ENCODE assay signal across 15 cellular contexts in genomic region chr9:134458111-134458845, GRCh38.
A peak's percentile ranks its signal among the peaks of the same experiment; 100 is the strongest.
DNase-seq lines count a peak whose midpoint lies in the region; ATAC-seq and TF ChIP-seq lines count a peak whose summit lies in the region.
"Had no signal": no experiment of that assay in that cellular context is flagged by ENCODE, and none has a peak within 500 bp of the region (broad histone marks: within the 10 kb centered on the region; RNA-seq: fewer than 3 reads in every experiment).

No MANE protein-coding gene starts in this region.

- H3K4me1 ChIP-seq in esophagus muscularis mucosa, result peaks cover 30 to 53% (median 41%) of the 10 kb centered on the region in 4 donors

- peak overlapping the region; percentile 41 for H3K27ac Mint-ChIP-seq in activated naive CD8-positive, alpha-beta T cell
- no peak overlapping the region for H3K27ac Mint-ChIP-seq in activated naive CD8-positive, alpha-beta T cell treated with anti-CD3 and anti-CD28 coated beads for 36 hours
- H3K27ac Mint-ChIP-seq in nephron, result peak overlapping the region; percentile 91 to 98 (median 93)

- TF ChIP-seq EP300 in esophagus muscularis mucosa (IDR thresholded peaks at IDR 0.05), result no peak

- WGBS in esophagus muscularis mucosa, result 82% methylated on average over 10 of the region's 19 CpGs

- H3K4me3 ChIP-seq in esophagus muscularis mucosa, result no peak overlapping the region
- H3K4me3 ChIP-seq: gastrocnemius medialis had no signal

- no peaks in the 10 kb centered on the region for H3K36me3 Mint-ChIP-seq in activated naive CD8-positive, alpha-beta T cell
- H3K36me3 Mint-ChIP-seq in activated naive CD8-positive, alpha-beta T cell treated with anti-CD3 and anti-CD28 coated beads for 36 hours, result no peaks in the 10 kb centered on the region
- no peaks in the 10 kb centered on the region for H3K36me3 Mint-ChIP-seq in nephron (ENCODE audit: low read depth)

- intact Hi-C loops in esophagus muscularis mucosa (cut with DNase I), result loop anchor here (5.0 kb wide), 1 partner anchor 184 kb away; the partner anchor contains the start of gene COL5A1

- H3K4me1 Mint-ChIP-seq in activated naive CD8-positive, alpha-beta T cell (ENCODE audit: low read depth), result peaks cover 13% of the 10 kb centered on the region
- peaks cover 20% of the 10 kb centered on the region for H3K4me1 Mint-ChIP-seq in activated naive CD8-positive, alpha-beta T cell treated with anti-CD3 and anti-CD28 coated beads for 36 hours
- peaks cover 18% of the 10 kb centered on the region for H3K4me1 Mint-ChIP-seq in nephron

- TF ChIP-seq CTCF in esophagus muscularis mucosa (IDR thresholded peaks at IDR 0.05), result no peak
- no peak for TF ChIP-seq CTCF in nephron (IDR thresholded peaks at IDR 0.05; ENCODE audit: unreplicated experiment in 3 of 3)

- ATAC-seq in HG03521 (IDR thresholded peaks at IDR 0.05; ENCODE audit: unreplicated experiment) (no peak), HG03354 (IDR thresholded peaks at IDR 0.05; ENCODE audit: poor library complexity, severe bottlenecking, unreplicated experiment) (no peak), HG02870 (IDR thresholded peaks at IDR 0.05; ENCODE audit: unreplicated experiment) (no peak)
- ATAC-seq: gastrocnemius medialis had no signal

- peak overlapping the region; percentile 84 to 89 (median 84) for H3K27ac ChIP-seq in esophagus muscularis mucosa (replicated peaks in 1 of 4)

- no peaks in the 10 kb centered on the region for H3K27me3 ChIP-seq in esophagus muscularis mucosa
- H3K27me3 ChIP-seq: gastrocnemius medialis had no signal

- H3K9me3 ChIP-seq in esophagus muscularis mucosa, result peaks cover 0 to 7% (median 0%) of the 10 kb centered on the region in 4 donors
- H3K9me3 ChIP-seq: gastrocnemius medialis had no signal

- DNase-seq in activated naive CD8-positive, alpha-beta T cell treated with anti-CD3 and anti-CD28 coated beads for 36 hours, result no peak
- no peak for DNase-seq in esophagus muscularis mucosa (ENCODE audit: extremely low spot score)
- DNase-seq in medulla oblongata (ENCODE audit: extremely low spot score), result no peak
- DNase-seq: activated CD4-positive, alpha-beta T cell treated with anti-CD3 and anti-CD28 coated beads, Interleukin-2, amount 50 U/mL, for 1 hour; activated gamma-delta T cell treated with Interleukin-2 at 50 U/mL for 16 hours; gastrocnemius medialis; KBM-7; NCI-H187; T-helper 1 cell had no signal

- H3K27me3 Mint-ChIP-seq in activated naive CD8-positive, alpha-beta T cell, result no peaks in the 10 kb centered on the region
- H3K27me3 Mint-ChIP-seq in activated naive CD8-positive, alpha-beta T cell treated with anti-CD3 and anti-CD28 coated beads for 36 hours, result no peaks in the 10 kb centered on the region
- no peaks in the 10 kb centered on the region for H3K27me3 Mint-ChIP-seq in nephron (ENCODE audit: low read depth)

- TF ChIP-seq POLR2A in esophagus muscularis mucosa (IDR thresholded peaks at IDR 0.05; ENCODE audit: low read depth), result no peak

- no peaks in the 10 kb centered on the region for H3K9me3 Mint-ChIP-seq in activated naive CD8-positive, alpha-beta T cell (ENCODE audit: low read depth)
- no peaks in the 10 kb centered on the region for H3K9me3 Mint-ChIP-seq in activated naive CD8-positive, alpha-beta T cell treated with anti-CD3 and anti-CD28 coated beads for 36 hours
- H3K9me3 Mint-ChIP-seq in nephron, result no peaks in the 10 kb centered on the region
- H3K9me3 Mint-ChIP-seq: dendritic cell treated with granulocyte-macrophage colony-stimulating factor and Interleukin-4, amounts not matched to agents 40 ng/mL and 50 ng/mL, for 4 days had no signal

- no peak overlapping the region for H3K4me3 Mint-ChIP-seq in activated naive CD8-positive, alpha-beta T cell
- H3K4me3 Mint-ChIP-seq in activated naive CD8-positive, alpha-beta T cell treated with anti-CD3 and anti-CD28 coated beads for 36 hours, result no peak overlapping the region
- H3K4me3 Mint-ChIP-seq in nephron, result peak overlapping the region; percentile 17 to 54 (median 42)
- H3K4me3 Mint-ChIP-seq: dendritic cell treated with granulocyte-macrophage colony-stimulating factor and Interleukin-4, amounts not matched to agents 40 ng/mL and 50 ng/mL, for 4 days had no signal

- H3K36me3 ChIP-seq in esophagus muscularis mucosa, result no peaks in the 10 kb centered on the region
- H3K36me3 ChIP-seq: gastrocnemius medialis had no signal

Comparison
In these comparisons a context has a peak if more than half of its experiments do, and no peak if none do; other contexts are left out.
1. H3K4me3 Mint-ChIP-seq: peak in nephron (3 of 3); none in activated naive CD8-positive, alpha-beta T cell (single experiment) and activated naive CD8-positive, alpha-beta T cell treated with anti-CD3 and anti-CD28 coated beads for 36 hours (single experiment).